12 cellular contexts compared by ENCODE assay signal in genomic region chr5:10537614-10538013, GRCh38. TPM values are rescaled to one million over a fixed set of nuclear protein-coding genes. Genes with fewer than 3 reads are reported as not detected.
A peak's percentile ranks its signal among the peaks of the same experiment; 100 is the strongest.
DNase-seq lines count a peak whose midpoint lies in the region; ATAC-seq, FAIRE-seq and TF ChIP-seq lines count a peak whose summit lies in the region.
"Had no signal": no experiment of that assay in that cellular context is flagged by ENCODE, and none has a peak within 500 bp of the region (broad histone marks: within the 10 kb centered on the region; RNA-seq: fewer than 3 reads in every experiment).

No MANE protein-coding gene starts in this region.

- no peaks in the 10 kb centered on the region for H3K36me3 ChIP-seq in WERI-Rb-1
- H3K36me3 ChIP-seq: heart left ventricle, SJSA1 had no signal

- H3K27me3 Mint-ChIP-seq in CD14-positive monocyte (ENCODE audit: low read depth in 3 of 3) = peaks cover 1 to 6% (median 4%) of the 10 kb centered on the region in 3 donors
- peaks cover 0 to 9% of the 10 kb centered on the region in 2 donors for H3K27me3 Mint-ChIP-seq in natural killer cell (ENCODE audit: low read depth in 2 of 2)

- no peaks in the 10 kb centered on the region for H3K9me3 ChIP-seq in WERI-Rb-1 (ENCODE audit: severe bottlenecking)
- H3K9me3 ChIP-seq: heart left ventricle, SJSA1 had no signal

- DNase-seq in CD14-positive monocyte (ENCODE audit: low spot score) (peak; percentile 42), WERI-Rb-1 (no peak), natural killer cell (no peak), RCC 7860 (ENCODE audit: low spot score) (no peak), cerebellar cortex (ENCODE audit: low spot score) (no peak), AML-193 (lab: John Stamatoyannopoulos, UW) (no peak)
- DNase-seq in NK-92 treated with Interleukin-12 subunit alpha and Interleukin-12 subunit beta, amount 100 ng/mL, for 24 hours (lab: John Stamatoyannopoulos, UW) = no peak
- DNase-seq: heart left ventricle, mesenchymal stem cell had no signal

- H3K27ac Mint-ChIP-seq in CD14-positive monocyte = peak overlapping the region; percentile 13 to 89 (median 86)
- H3K27ac Mint-ChIP-seq in natural killer cell = peak overlapping the region in 1 of 2 donors; percentile 89

- FAIRE-seq in RCC 7860 (lab: Jason Lieb, UNC) = no peak
- FAIRE-seq: endometrium had no signal

- H3K4me3 ChIP-seq in WERI-Rb-1 (ENCODE audit: low read depth, low read length) = no peak overlapping the region
- H3K4me3 ChIP-seq: SJSA1 had no signal

- H3K36me3 Mint-ChIP-seq in CD14-positive monocyte (peaks cover 0 to 3% of the 10 kb centered on the region in 2 donors), natural killer cell (no peaks in the 10 kb centered on the region)

- ATAC-seq in GM19351 (IDR thresholded peaks at IDR 0.05; ENCODE audit: unreplicated experiment) (peak; percentile 26), natural killer cell (peak in 2 of 3 donors; percentile 54 to 55)

- H3K9me3 Mint-ChIP-seq in CD14-positive monocyte = peaks cover 0 to 5% (median 0%) of the 10 kb centered on the region in 7 donors
- no peaks in the 10 kb centered on the region for H3K9me3 Mint-ChIP-seq in natural killer cell

- peak overlapping the region; percentile 82 to 94 for H3K4me3 Mint-ChIP-seq in CD14-positive monocyte
- H3K4me3 Mint-ChIP-seq in natural killer cell = peak overlapping the region; percentile 67

- H3K27me3 ChIP-seq in WERI-Rb-1 (ENCODE audit: insufficient read depth, low read depth, severe bottlenecking) = no peaks in the 10 kb centered on the region
- H3K27me3 ChIP-seq: SJSA1 had no signal

- TF ChIP-seq CTCF in CD14-positive monocyte (IDR thresholded peaks at IDR 0.05) (no peak), WERI-Rb-1 (IDR thresholded peaks at IDR 0.05; ENCODE audit: low read depth, low read length) (no peak), natural killer cell (IDR thresholded peaks at IDR 0.05) (no peak)

- intact Hi-C loops in CD14-positive monocyte (cut with micrococcal nuclease) = no loop called here
- intact Hi-C loops in natural killer cell (cut with micrococcal nuclease) = no loop called here

- peak overlapping the region; percentile 18; the same call in 1 of the 2 replicates for H3K27ac ChIP-seq in WERI-Rb-1
- H3K27ac ChIP-seq: heart left ventricle, SJSA1 had no signal

- H3K4me1 Mint-ChIP-seq in CD14-positive monocyte (peaks cover 53% of the 10 kb centered on the region), natural killer cell (peaks cover 17 to 24% of the 10 kb centered on the region in 2 donors)

RNA-seq across cellular contexts. Expression of gene ANKRD33B, which starts 26.3 kb away (rescaled TPM):
- not detected for polyA plus RNA-seq in CD14-positive monocyte
- total RNA-seq in natural killer cell = 1 to 10 TPM; 2.4 to 4.3 (median 3.9) TPM
